8 cellular contexts compared by ENCODE assay signal in genomic region chr20:33442136-33443005, GRCh38. TPM values are rescaled to one million over a fixed set of nuclear protein-coding genes. Genes with fewer than 3 reads are reported as not detected.
A peak's percentile ranks its signal among the peaks of the same experiment; 100 is the strongest.
DNase-seq lines count a peak whose midpoint lies in the region; ATAC-seq and TF ChIP-seq lines count a peak whose summit lies in the region.

No MANE protein-coding gene starts in this region.

- peaks cover 22% of the 10 kb centered on the region for H3K4me1 Mint-ChIP-seq in CD4-positive, alpha-beta T cell (ENCODE audit: low read depth)

- peak in 1 of 10 experiments; percentile 33 for DNase-seq in CD4-positive, alpha-beta T cell
- no peak for DNase-seq in effector memory CD4-positive, alpha-beta T cell
- DNase-seq in osteoblast (ENCODE audit: insufficient read length, low spot score, missing footprints) = peak; percentile 88
- no peak for DNase-seq in SHP77 treated with DMSO at 0.1 percent for 48 hours (lab: John Stamatoyannopoulos, UW)
- no peak for DNase-seq in activated effector memory CD4-positive, alpha-beta T cell treated with Interleukin-2 at 50 U/mL for 16 hours

- no peaks in the 10 kb centered on the region for H3K79me2 ChIP-seq in OCI-LY3 (ENCODE audit: low read length)
- H3K79me2 ChIP-seq in osteoblast (ENCODE audit: insufficient read depth, low read length) = no peaks in the 10 kb centered on the region

- H3K9ac ChIP-seq in OCI-LY3 (ENCODE audit: low read length) = peak overlapping the region; percentile 48

- H4K20me1 ChIP-seq in OCI-LY3 (ENCODE audit: insufficient read depth, low read length) = no peaks in the 10 kb centered on the region
- H4K20me1 ChIP-seq in osteoblast (ENCODE audit: insufficient read depth, low read length) = no peaks in the 10 kb centered on the region

- H2AFZ ChIP-seq in OCI-LY3 (ENCODE audit: low read depth, low read length) (peak overlapping the region; percentile 50; the same call in 1 of the 2 replicates), osteoblast (ENCODE audit: low read length) (no peak overlapping the region)

- H3K36me3 Mint-ChIP-seq in CD4-positive, alpha-beta T cell (ENCODE audit: low read depth) = no peaks in the 10 kb centered on the region

- peak overlapping the region; percentile 86 for H3K4me3 Mint-ChIP-seq in CD4-positive, alpha-beta T cell

- no peak overlapping the region for H3K27ac ChIP-seq in CD4-positive, alpha-beta T cell (ENCODE audit: low read depth, low read length)
- H3K27ac ChIP-seq in OCI-LY3 (ENCODE audit: low read length) = no peak overlapping the region
- H3K27ac ChIP-seq in effector memory CD4-positive, alpha-beta T cell (ENCODE audit: insufficient read depth, low read length, poor library complexity, severe bottlenecking) = no peak overlapping the region
- no peak overlapping the region for H3K27ac ChIP-seq in osteoblast (ENCODE audit: low read depth, low read length)

- no peaks in the 10 kb centered on the region for H3K9me3 Mint-ChIP-seq in CD4-positive, alpha-beta T cell

- peak overlapping the region; percentile 64 for H3K27ac Mint-ChIP-seq in CD4-positive, alpha-beta T cell

- POLR2A ChIA-PET in CD4-positive, alpha-beta T cell (lab: Charles Lee) = interaction anchor here (0.8 to 3.1 kb wide), 11 partner anchors 41 to 278 kb away, joined by 3 to 32 read pairs (median 8); partner anchors contain the start of genes ACTL10, C20orf144, CBFA2T2 and CDK5RAP1

- peak overlapping the region; percentile 78 for H3K4me3 ChIP-seq in OCI-LY3 (ENCODE audit: low read length)
- H3K4me3 ChIP-seq in effector memory CD4-positive, alpha-beta T cell (ENCODE audit: insufficient read depth, low read depth, low read length, poor library complexity, severe bottlenecking) = peak overlapping the region; percentile 88
- H3K4me3 ChIP-seq in osteoblast (ENCODE audit: insufficient read depth, low read length) = peak overlapping the region; percentile 78

- intact Hi-C loops in CD4-positive, alpha-beta T cell (cut with DNase I, micrococcal nuclease) = loop anchor here in 1 of 2 experiments (1.0 to 5.0 kb wide), 6 partner anchors 41 to 670 kb away; partner anchors contain the start of genes C20orf144, CBFA2T2, CDK5RAP1 and CHMP4B

- H3K4me1 ChIP-seq in OCI-LY3 (ENCODE audit: low read length) (peaks cover 35% of the 10 kb centered on the region), osteoblast (ENCODE audit: insufficient read depth, low read length) (peaks cover 10% of the 10 kb centered on the region)
- peaks cover 5% of the 10 kb centered on the region for H3K4me1 ChIP-seq in effector memory CD4-positive, alpha-beta T cell (ENCODE audit: control insufficient read depth, insufficient read depth, low read length, poor library complexity, severe bottlenecking)

- H3K9me3 ChIP-seq in CD4-positive, alpha-beta T cell (ENCODE audit: control insufficient read depth, low read length) = no peaks in the 10 kb centered on the region
- no peaks in the 10 kb centered on the region for H3K9me3 ChIP-seq in OCI-LY3 (ENCODE audit: insufficient read depth, low read length)
- H3K9me3 ChIP-seq in effector memory CD4-positive, alpha-beta T cell (ENCODE audit: control insufficient read depth, low read length) = no peaks in the 10 kb centered on the region
- no peaks in the 10 kb centered on the region for H3K9me3 ChIP-seq in osteoblast (ENCODE audit: low read depth, low read length)

- H3K4me2 ChIP-seq in OCI-LY3 (ENCODE audit: low read length) (peak overlapping the region; percentile 97), osteoblast (ENCODE audit: insufficient read depth, low read length) (peak overlapping the region; percentile 92)

- no peaks in the 10 kb centered on the region for H3K27me3 Mint-ChIP-seq in CD4-positive, alpha-beta T cell

- no peak for ATAC-seq in CD4-positive, alpha-beta T cell (ENCODE audit: poor library complexity)
- ATAC-seq in HG03159 (IDR thresholded peaks at IDR 0.05; ENCODE audit: unreplicated experiment) (no peak), HG02981 (IDR thresholded peaks at IDR 0.05; ENCODE audit: unreplicated experiment) (no peak)

- H3K36me3 ChIP-seq in OCI-LY3 (replicated peaks; ENCODE audit: low read depth, low read length) (no peaks in the 10 kb centered on the region), osteoblast (ENCODE audit: insufficient read depth, low read length) (no peaks in the 10 kb centered on the region)
- H3K36me3 ChIP-seq in effector memory CD4-positive, alpha-beta T cell (ENCODE audit: control insufficient read depth, insufficient read depth, low read length) = no peaks in the 10 kb centered on the region

- no peaks in the 10 kb centered on the region for H3K27me3 ChIP-seq in CD4-positive, alpha-beta T cell (ENCODE audit: control insufficient read depth, insufficient read depth, low read length)
- H3K27me3 ChIP-seq in OCI-LY3 (ENCODE audit: low read depth, low read length) (peaks cover 10% of the 10 kb centered on the region; the same call in 1 of the 2 replicates), osteoblast (ENCODE audit: insufficient read depth, low read length) (no peaks in the 10 kb centered on the region)
- no peaks in the 10 kb centered on the region for H3K27me3 ChIP-seq in effector memory CD4-positive, alpha-beta T cell (replicated peaks; ENCODE audit: control insufficient read depth, insufficient read depth, low read length, poor library complexity, severe bottlenecking)

- CTCF ChIA-PET in CD4-positive, alpha-beta T cell (lab: Charles Lee) = no interaction called here

- TF ChIP-seq CTCF in CD4-positive, alpha-beta T cell (IDR thresholded peaks at IDR 0.05) = no peak
- TF ChIP-seq CTCF in OCI-LY3 (IDR thresholded peaks at IDR 0.05; ENCODE audit: low read depth, low read length) (no peak), osteoblast (IDR thresholded peaks at IDR 0.05; ENCODE audit: extremely low read depth, low read depth, low read length) (no peak)

RNA-seq across cellular contexts. Expression of gene SNTA1, which starts 1.2 kb away (rescaled TPM):
- 1 to 10 TPM; 5.0 to 5.2 TPM for total RNA-seq in CD4-positive, alpha-beta T cell
- total RNA-seq in osteoblast = 27.1 and 27.5 TPM in 2 replicates

RNA-seq across cellular contexts. Expression of gene CDK5RAP1, which starts 41.1 kb away (rescaled TPM):
- total RNA-seq in CD4-positive, alpha-beta T cell = 10 to 100 TPM; 59.7 to 63.0 TPM
- 14.4 and 16.6 TPM in 2 replicates for total RNA-seq in osteoblast

RNA-seq across cellular contexts. Expression of gene CBFA2T2, which starts 47.5 kb away (rescaled TPM):
- total RNA-seq in CD4-positive, alpha-beta T cell = 10 to 100 TPM; 17.9 to 18.6 TPM
- total RNA-seq in osteoblast = 10.3 and 11.2 TPM in 2 replicates
